8 cellular contexts compared by ENCODE assay signal in the genomic region with DNA sequence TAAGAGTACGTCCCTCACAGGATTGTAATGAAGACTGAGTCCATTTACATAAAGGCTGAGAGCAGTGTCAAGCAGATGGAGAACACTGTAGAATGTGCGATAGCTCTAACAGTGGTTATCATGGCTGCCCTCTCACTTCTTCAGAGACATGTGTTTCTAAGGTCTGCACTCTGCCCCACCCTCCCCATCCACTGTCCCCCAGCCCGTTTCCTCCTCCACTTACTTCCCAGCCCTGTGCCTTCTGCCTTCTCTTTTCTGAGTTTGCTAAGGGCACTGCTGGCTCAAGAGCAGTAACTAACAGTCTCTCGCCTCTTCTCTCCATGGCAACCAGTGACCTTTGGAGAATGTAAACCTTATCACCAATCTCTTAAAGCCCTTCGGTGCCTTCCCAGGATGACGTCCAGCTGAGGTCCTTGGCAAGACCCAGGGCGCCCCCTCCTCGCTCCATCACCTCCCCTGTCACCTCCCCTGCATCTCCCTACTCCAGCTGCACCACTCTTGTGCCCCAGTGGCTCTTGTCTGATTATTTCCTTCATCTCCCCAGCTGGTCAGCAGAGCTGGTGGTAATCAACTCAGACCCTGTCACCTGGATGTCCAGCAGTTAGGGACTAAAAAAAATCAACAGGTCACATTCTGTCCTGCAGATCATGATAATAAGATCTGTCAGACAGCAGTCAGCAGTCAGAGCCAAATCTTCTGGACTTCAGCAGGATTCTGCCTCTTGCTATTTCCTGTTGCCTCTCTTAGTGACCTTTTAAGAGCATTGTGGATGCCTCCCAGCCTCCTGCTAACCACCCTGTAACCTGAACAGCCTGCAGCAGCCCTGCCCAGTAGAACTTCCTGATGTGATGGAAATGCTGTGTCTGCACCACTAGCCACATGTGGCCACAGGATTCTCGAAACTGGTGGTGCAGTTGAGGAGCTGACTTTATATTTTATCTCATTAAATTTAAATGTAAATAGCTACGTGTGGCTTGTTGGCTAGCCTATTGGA. TPM values are rescaled to one million over a fixed set of nuclear protein-coding genes. Genes with fewer than 3 reads are reported as not detected.
DNase-seq lines count a peak whose midpoint lies in the region; ATAC-seq and TF ChIP-seq lines count a peak whose summit lies in the region.

No MANE protein-coding gene starts in this region.

- peak overlapping the region; percentile 80 for H3K27ac Mint-ChIP-seq in activated T-helper 17 cell treated with anti-CD3 and anti-CD28 coated beads, Interleukin-2, amount 50 U/mL, for 72 hours

- peaks cover 14% of the 10 kb centered on the region for H3K4me1 Mint-ChIP-seq in activated T-helper 17 cell treated with anti-CD3 and anti-CD28 coated beads, Interleukin-2, amount 50 U/mL, for 72 hours

- POLR2A ChIA-PET in AG04450 (lab: Yijun Ruan, JAX) = interaction anchor here (1.2 kb wide), 1 partner anchor 130 kb away, joined by 3 read pairs; the partner anchor contains the start of gene TJP2
- POLR2A ChIA-PET in HEK293 (lab: Yijun Ruan, JAX) = no interaction called here

- H3K27ac ChIP-seq in AG04450 (ENCODE audit: low read depth, low read length) (peak overlapping the region; percentile 39), HEK293 (ENCODE audit: extremely low read depth, low read depth, low read length) (no peak overlapping the region), iPS-20b (ENCODE audit: low read length) (no peak overlapping the region)

- CTCF ChIA-PET in AG04450 (lab: Charles Lee) = interaction anchor here (0.7 to 2.1 kb wide), 6 partner anchors 9 to 229 kb away, joined by 3 to 11 read pairs (median 3); partner anchors contain the start of gene FXN
- CTCF ChIA-PET in HEK293 (lab: Yijun Ruan, JAX) = interaction anchor here (0.7 to 3.8 kb wide), 5 partner anchors 9 to 628 kb away, joined by 3 to 17 read pairs (median 7); no protein-coding TSS in a partner anchor

- H3K9me3 Mint-ChIP-seq in activated T-helper 17 cell treated with anti-CD3 and anti-CD28 coated beads, Interleukin-2, amount 50 U/mL, for 72 hours = no peaks in the 10 kb centered on the region

- H3K4me3 Mint-ChIP-seq in activated T-helper 17 cell treated with anti-CD3 and anti-CD28 coated beads, Interleukin-2, amount 50 U/mL, for 72 hours = peak overlapping the region; percentile 3

- H3K4me3 ChIP-seq in AG04450 (ENCODE audit: low read depth, low read length) (no peak overlapping the region), HEK293 (ENCODE audit: low read depth, low read length) (no peak overlapping the region), iPS-20b (ENCODE audit: low read length) (0 out of 2 replicates have a peak overlapping the region, but pooled peaks have one; percentile 13)

- peaks cover 3% of the 10 kb centered on the region; the same call in 1 of the 2 replicates for H3K4me1 ChIP-seq in HEK293 (ENCODE audit: control insufficient read depth, insufficient read depth, low read length)
- H3K4me1 ChIP-seq in iPS-20b (ENCODE audit: insufficient read depth, low read length) = peaks cover 20% of the 10 kb centered on the region

- no peaks in the 10 kb centered on the region for H3K27me3 ChIP-seq in AG04450 (ENCODE audit: control insufficient read depth, insufficient read depth, low read length)
- H3K27me3 ChIP-seq in iPS-20b (ENCODE audit: insufficient read depth, low read length) = no peaks in the 10 kb centered on the region

- no peak for TF ChIP-seq CTCF in AG04450 (IDR thresholded peaks at IDR 0.05; ENCODE audit: low read depth, low read length)
- no peak for TF ChIP-seq CTCF in HEK293 (tag by site-specific recombination; IDR thresholded peaks at IDR 0.05)

- H3K36me3 Mint-ChIP-seq in activated T-helper 17 cell treated with anti-CD3 and anti-CD28 coated beads, Interleukin-2, amount 50 U/mL, for 72 hours (ENCODE audit: low read depth) = peaks cover 39% of the 10 kb centered on the region

- DNase-seq in AG04450 (ENCODE audit: low read depth, low spot score) (no peak), cerebellum (ENCODE audit: low spot score) (no peak), D341Med (ENCODE audit: low spot score) (no peak), inferior parietal cortex (ENCODE audit: extremely low spot score) (no peak), putamen (ENCODE audit: low spot score) (no peak)

- ATAC-seq in activated T-helper 17 cell treated with anti-CD3 and anti-CD28 coated beads, Interleukin-2, amount 50 U/mL, for 72 hours (replicated peaks) = peak; percentile 62

- H3K27me3 Mint-ChIP-seq in activated T-helper 17 cell treated with anti-CD3 and anti-CD28 coated beads, Interleukin-2, amount 50 U/mL, for 72 hours = no peaks in the 10 kb centered on the region

- H3K36me3 ChIP-seq in HEK293 (ENCODE audit: control insufficient read depth in 2 of 2, insufficient read depth in 1 of 2, low read length in 2 of 2) = peaks cover 0 to 38% of the 10 kb centered on the region in 2 experiments; a peak in 2 of 3 replicates
- H3K36me3 ChIP-seq in iPS-20b (ENCODE audit: insufficient read depth, low read depth, low read length) = peaks cover 29% of the 10 kb centered on the region

- H3K9me3 ChIP-seq in AG04450 (ENCODE audit: control insufficient read depth, insufficient read depth, low read length) (no peaks in the 10 kb centered on the region), HEK293 (ENCODE audit: control insufficient read depth, insufficient read depth, low read depth, low read length) (no peaks in the 10 kb centered on the region), iPS-20b (ENCODE audit: insufficient read depth, low read depth, low read length) (no peaks in the 10 kb centered on the region)

- H3K9ac ChIP-seq in iPS-20b (ENCODE audit: low read depth, low read length) = peak overlapping the region; percentile 10; the same call in 1 of the 2 replicates

TF ChIP-seq in HEK293, 187 proteins besides CTCF, POLR2A, EP300 and RAD21:
- peak; percentile 31; the same call in 1 of the 2 replicates for TF ChIP-seq MZF1 (tag by site-specific recombination; IDR thresholded peaks at IDR 0.05; ENCODE audit: borderline replicate concordance)
- TF ChIP-seq ZNF600 (tag by site-specific recombination; IDR thresholded peaks at IDR 0.05) = no peak
- 0 out of 2 replicates have a peak, but pooled peaks have one; percentile 33 for TF ChIP-seq SCRT2 (tag by site-specific recombination; IDR thresholded peaks at IDR 0.05)

RNA-seq across cellular contexts. Expression of gene FXN, which starts 9.0 kb away (rescaled TPM):
- 16.1 and 18.0 TPM in 2 replicates for polyA plus RNA-seq in AG04450 (2011; rRNA removed)
- polyA minus RNA-seq in AG04450 (2011; rRNA and poly(A)+ RNA removed) = 8.1 and 9.9 TPM in 2 replicates
- total RNA-seq in activated T-helper 17 cell treated with anti-CD3 and anti-CD28 coated beads, Interleukin-2, amount 50 U/mL, for 72 hours = 10 to 100 TPM; 10.2 to 28.0 TPM
- 5.3 TPM for total RNA-seq in cerebellum

RNA-seq across cellular contexts. Expression of gene PRKACG, which starts 30.6 kb away (rescaled TPM):
- not detected in 2 replicates for polyA plus RNA-seq in AG04450 (2011; rRNA removed)
- polyA minus RNA-seq in AG04450 (2011; rRNA and poly(A)+ RNA removed) = not detected in 2 replicates
- not detected for total RNA-seq in activated T-helper 17 cell treated with anti-CD3 and anti-CD28 coated beads, Interleukin-2, amount 50 U/mL, for 72 hours
- not detected for total RNA-seq in cerebellum
